Comparison of ENCODE assay signal across 31 cellular contexts in the genomic region with DNA sequence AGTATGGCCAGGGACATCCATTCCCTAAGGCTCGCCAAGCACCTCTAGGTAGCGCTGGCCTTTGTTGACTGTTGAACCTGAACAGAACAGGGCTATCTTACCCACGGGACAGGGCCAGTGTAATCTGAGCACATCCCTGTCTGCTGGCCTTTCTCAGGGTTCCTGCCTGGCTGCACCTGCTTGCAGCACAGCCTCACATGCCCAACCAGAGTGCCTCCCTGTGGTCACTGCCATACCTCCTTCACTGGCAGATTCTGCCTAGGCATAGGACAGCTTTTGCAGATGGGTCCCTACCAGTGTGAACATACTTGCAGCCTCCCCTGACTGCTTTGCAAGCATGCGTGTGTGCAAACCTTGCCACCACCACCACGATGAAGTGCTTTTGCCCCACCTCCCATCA. TPM values are rescaled to one million over a fixed set of nuclear protein-coding genes. Genes with fewer than 3 reads are reported as not detected.
DNase-seq lines count a peak whose midpoint lies in the region; ATAC-seq lines count a peak whose summit lies in the region.
"Had no signal": no experiment of that assay in that cellular context is flagged by ENCODE, and none has a peak within 500 bp of the region (broad histone marks: within the 10 kb centered on the region; RNA-seq: fewer than 3 reads in every experiment).

No MANE protein-coding gene starts in this region.

- no peaks in the 10 kb centered on the region for H3K79me2 ChIP-seq in trophoblast cell (ENCODE audit: control insufficient read depth, insufficient read depth, low read length, poor library complexity)

- no peak overlapping the region for H4K8ac ChIP-seq in trophoblast cell (ENCODE audit: low read depth, low read length)

- H3K79me1 ChIP-seq in trophoblast cell (ENCODE audit: low read length) = no peaks in the 10 kb centered on the region

- no peak for ATAC-seq in GM19452 (IDR thresholded peaks at IDR 0.05; ENCODE audit: unreplicated experiment)
- ATAC-seq: gastroesophageal sphincter; naive thymus-derived CD8-positive, alpha-beta T cell; T-helper 17 cell had no signal

- no peaks in the 10 kb centered on the region for H3K36me3 ChIP-seq in trophoblast cell (ENCODE audit: control insufficient read depth in 1 of 2, insufficient read depth in 2 of 2, low read length in 2 of 2)
- no peaks in the 10 kb centered on the region for H3K36me3 ChIP-seq in H7 (replicated peaks; ENCODE audit: control insufficient read depth, insufficient read depth, low read length)
- H3K36me3 ChIP-seq: BLaER1, esophagus squamous epithelium, gastroesophageal sphincter, HAP-1, right atrium auricular region, stomach, transverse colon had no signal

- H3K4me3 ChIP-seq in trophoblast cell (ENCODE audit: low read depth, low read length) (no peak overlapping the region), H7 (ENCODE audit: insufficient read depth, low read depth, low read length) (no peak overlapping the region)
- H3K4me3 ChIP-seq: BLaER1, esophagus squamous epithelium, gastroesophageal sphincter, HAP-1, PC-9, right atrium auricular region, stomach, transverse colon had no signal

- H3K4me1 ChIP-seq in trophoblast cell (ENCODE audit: control insufficient read depth in 1 of 2, insufficient read depth in 2 of 2, low read length in 2 of 2) = no peaks in the 10 kb centered on the region
- H3K4me1 ChIP-seq: Caco-2, esophagus squamous epithelium, gastroesophageal sphincter, HAP-1, right atrium auricular region, stomach, transverse colon had no signal

- H4K12ac ChIP-seq in trophoblast cell (ENCODE audit: low read depth, low read length) = no peak overlapping the region

- no peaks in the 10 kb centered on the region for H3K9me3 ChIP-seq in trophoblast cell (ENCODE audit: insufficient read depth, low read depth, low read length)
- H3K9me3 ChIP-seq: HAP-1, transverse colon had no signal

- H3K18ac ChIP-seq in trophoblast cell (ENCODE audit: low read length) = no peak overlapping the region

- no CpG with 5 or more reads among the region's 5 CpGs for WGBS in trophoblast cell (ENCODE audit: extremely low coverage, insufficient coverage, insufficient read length)

- H2BK120ac ChIP-seq in trophoblast cell (ENCODE audit: insufficient read depth, low read length, poor library complexity) = no peak overlapping the region

- H3K4me2 ChIP-seq in trophoblast cell (ENCODE audit: low read length) = no peak overlapping the region
- H3K4me2 ChIP-seq: BLaER1, PC-9 had no signal

- H3K9ac ChIP-seq in trophoblast cell (ENCODE audit: low read length) = no peak overlapping the region
- H3K9ac ChIP-seq: BLaER1 had no signal

- no peak overlapping the region for H2BK5ac ChIP-seq in trophoblast cell (ENCODE audit: low read depth, low read length, poor library complexity)

- H3K27me3 ChIP-seq in trophoblast cell (ENCODE audit: insufficient read depth, low read length) (no peaks in the 10 kb centered on the region), H7 (ENCODE audit: control insufficient read depth, insufficient read depth, low read length) (no peaks in the 10 kb centered on the region)
- H3K27me3 ChIP-seq: BLaER1, right atrium auricular region, stomach, transverse colon had no signal

- DNase-seq in SHP77 (lab: John Stamatoyannopoulos, UW) (peak; percentile 14 to 22), SHP77 treated with DMSO at 0.1 percent for 48 hours (lab: John Stamatoyannopoulos, UW) (no peak), NCI-H69 (lab: John Stamatoyannopoulos, UW) (peak; percentile 6), islet precursor cell (peak; percentile 65), trophoblast cell (no peak), medulla oblongata (ENCODE audit: extremely low spot score) (no peak), H7 (no peak)
- DNase-seq: activated CD8-positive, alpha-beta memory T cell treated with anti-CD3 and anti-CD28 coated beads, Interleukin-2, amount 50 U/mL, for 48 hours; activated naive CD8-positive, alpha-beta T cell treated with anti-CD3 and anti-CD28 coated beads, Interleukin-2, amount 10 ng/mL, durations not matched to agents 7 days and 5 days; effector CD4-positive, alpha-beta T cell; esophagus squamous epithelium; hypothalamus; KBM-7; kidney; naive thymus-derived CD8-positive, alpha-beta T cell; NCI-H1930; NCI-H2227 treated with DMSO at 0.1 percent for 48 hours; PC-9; stomach; T-helper 17 cell; transverse colon had no signal

- no peak overlapping the region for H3K4ac ChIP-seq in trophoblast cell (ENCODE audit: low read depth, low read length)

- H3K23ac ChIP-seq in trophoblast cell (ENCODE audit: low read length) = no peak overlapping the region

- no peak overlapping the region for H2AK5ac ChIP-seq in trophoblast cell (ENCODE audit: low read length)

- no peak overlapping the region for H3K14ac ChIP-seq in trophoblast cell (ENCODE audit: low read length)

- no peak overlapping the region for H3K27ac ChIP-seq in trophoblast cell (ENCODE audit: low read depth, low read length)
- H3K27ac ChIP-seq: BLaER1, esophagus squamous epithelium, gastroesophageal sphincter, PC-9, right atrium auricular region, stomach, transverse colon had no signal

- H2AFZ ChIP-seq in trophoblast cell (ENCODE audit: insufficient read depth, low read length, poor library complexity) = no peak overlapping the region
- H2AFZ ChIP-seq: PC-9 had no signal

- no peak overlapping the region for H2BK12ac ChIP-seq in trophoblast cell (ENCODE audit: low read length)

- no peak overlapping the region for H4K91ac ChIP-seq in trophoblast cell (ENCODE audit: low read depth, low read length)

RNA-seq across cellular contexts. Expression of a gene that starts 15.8 kb away (rescaled TPM):
- polyA plus RNA-seq in trophoblast cell (2013) = not detected in 2 replicates
- not detected in 2 replicates for total RNA-seq in H7 (2014; rRNA removed; shearing (Covaris generic))
- total RNA-seq: activated naive CD8-positive, alpha-beta T cell treated with anti-CD3 and anti-CD28 coated beads, Interleukin-2, amount 10 ng/mL, durations not matched to agents 7 days and 5 days; activated T-helper 2 cell treated with anti-CD3 and anti-CD28 coated beads, Interferon-gamma antibody, Interleukin-2, Interleukin-4, amounts not matched to agents 10 μg/mL and 5 μg/mL and 100 μg/mL, durations not matched to agents 14 hours and 24 hours and 36 hours; Caco-2; cerebellum; naive thymus-derived CD8-positive, alpha-beta T cell; osteocyte; PC-9; right atrium auricular region; SK-MEL-5 had no signal
- polyA plus RNA-seq: naive thymus-derived CD8-positive, alpha-beta T cell; stomach had no signal

RNA-seq across cellular contexts. Expression of a gene that starts 38.0 kb away (rescaled TPM):
- polyA plus RNA-seq in trophoblast cell (2013) = not detected in 2 replicates
- total RNA-seq in H7 (2014; rRNA removed; shearing (Covaris generic)) = not detected in 2 replicates
- total RNA-seq: activated naive CD8-positive, alpha-beta T cell treated with anti-CD3 and anti-CD28 coated beads, Interleukin-2, amount 10 ng/mL, durations not matched to agents 7 days and 5 days; activated T-helper 2 cell treated with anti-CD3 and anti-CD28 coated beads, Interferon-gamma antibody, Interleukin-2, Interleukin-4, amounts not matched to agents 10 μg/mL and 5 μg/mL and 100 μg/mL, durations not matched to agents 14 hours and 24 hours and 36 hours; Caco-2; cerebellum; gastroesophageal sphincter; kidney; naive thymus-derived CD8-positive, alpha-beta T cell; osteocyte; PC-9; right atrium auricular region; SK-MEL-5; stomach; T-helper 17 cell; transverse colon had no signal
- polyA plus RNA-seq: naive thymus-derived CD8-positive, alpha-beta T cell; stomach had no signal

RNA-seq across cellular contexts. Expression of a gene that starts 58.5 kb away (rescaled TPM):
- polyA plus RNA-seq in trophoblast cell (2013) = not detected in 2 replicates
- total RNA-seq in H7 (2014; rRNA removed; shearing (Covaris generic)) = not detected in 2 replicates
- total RNA-seq: activated naive CD8-positive, alpha-beta T cell treated with anti-CD3 and anti-CD28 coated beads, Interleukin-2, amount 10 ng/mL, durations not matched to agents 7 days and 5 days; activated T-helper 2 cell treated with anti-CD3 and anti-CD28 coated beads, Interferon-gamma antibody, Interleukin-2, Interleukin-4, amounts not matched to agents 10 μg/mL and 5 μg/mL and 100 μg/mL, durations not matched to agents 14 hours and 24 hours and 36 hours; Caco-2; cerebellum; esophagus squamous epithelium; gastroesophageal sphincter; kidney; naive thymus-derived CD8-positive, alpha-beta T cell; osteocyte; PC-9; SK-MEL-5; stomach; T-helper 17 cell; transverse colon had no signal
- polyA plus RNA-seq: naive thymus-derived CD8-positive, alpha-beta T cell; stomach had no signal

Comparison
In these comparisons a context has a peak if more than half of its experiments do, and no peak if none do; other contexts are left out.
1. DNase-seq: peak in SHP77 (2 of 2), NCI-H69 (single experiment) and islet precursor cell (single experiment); none in SHP77 treated with DMSO at 0.1 percent for 48 hours (single experiment), trophoblast cell (0 of 2), medulla oblongata (single experiment) and H7 (single experiment).